Comparison of ENCODE assay signal across 24 cellular contexts in the genomic region with DNA sequence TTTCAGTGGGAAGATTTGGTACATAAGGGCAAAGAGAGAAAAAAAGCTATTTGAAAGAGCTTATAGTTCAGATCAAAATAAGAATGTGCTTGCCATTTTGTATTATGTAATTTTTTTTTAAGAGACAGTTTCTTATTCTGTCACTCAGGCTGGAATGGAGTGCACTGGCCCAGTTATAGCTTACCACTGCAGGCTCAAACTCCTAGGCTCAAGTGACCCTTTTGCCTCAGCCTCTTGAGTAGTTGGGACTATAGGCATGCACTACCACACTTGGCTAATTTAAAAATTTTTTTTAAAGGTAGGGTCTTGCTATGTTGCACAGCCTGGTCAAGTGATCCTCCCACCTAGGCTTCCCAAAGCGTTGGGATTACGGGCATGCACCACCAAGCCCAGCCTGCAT. TPM values are rescaled to one million over a fixed set of nuclear protein-coding genes. Genes with fewer than 3 reads are reported as not detected.
"Had no signal": no experiment of that assay in that cellular context is flagged by ENCODE, and none has a peak within 500 bp of the region (broad histone marks: within the 10 kb centered on the region; RNA-seq: fewer than 3 reads in every experiment).

No MANE protein-coding gene starts in this region.

- H3K4me3 ChIP-seq: breast epithelium, colonic mucosa, dorsolateral prefrontal cortex, hepatocyte, left lung, ovary, right lobe of liver, upper lobe of right lung had no signal

- H3K4me1 ChIP-seq: breast epithelium, colonic mucosa, left lung, right lobe of liver, upper lobe of right lung had no signal

- H3K79me2 ChIP-seq: hepatocyte had no signal

- H3K36me3 ChIP-seq: breast epithelium, colonic mucosa, left lung, neutrophil, ovary, right lobe of liver, upper lobe of right lung had no signal

- H3K27me3 ChIP-seq: breast epithelium, colonic mucosa, dorsolateral prefrontal cortex, hepatocyte, left lung, neutrophil, ovary, right lobe of liver, upper lobe of right lung had no signal

- DNase-seq: activated B cell treated with CpG ODN at 0.5 μM for 24 hours; activated CD4-positive, alpha-beta T cell treated with anti-CD3 and anti-CD28 coated beads for 36 hours; activated CD4-positive, alpha-beta T cell treated with anti-CD3 and anti-CD28 coated beads, Interleukin-2, amount 50 U/mL, for 4 hours; activated CD8-positive, alpha-beta memory T cell treated with anti-CD3 and anti-CD28 coated beads for 24 hours; activated CD8-positive, alpha-beta memory T cell treated with anti-CD3 and anti-CD28 coated beads, Interleukin-2, amount 50 U/mL, for 4 hours; activated T-cell treated with anti-CD3 and anti-CD28 coated beads, Interleukin-2, amount 50 U/mL, for 24 hours; colonic mucosa; dorsolateral prefrontal cortex; kidney glomerular epithelial cell; left lung; ovary; right lobe of liver; stimulated activated CD4-positive, alpha-beta T cell treated with anti-CD3 and anti-CD28 coated beads, Interleukin-2, amount 100 ng/mL, for 48 hours; stimulated activated CD8-positive, alpha-beta memory T cell treated with anti-CD3 and anti-CD28 coated beads, Interleukin-4, amount 100 ng/mL, for 48 hours; stimulated activated naive B cell treated with anti-CD40 and anti-IgM and Interleukin-4, amounts not matched to agents 10 μg/mL and 1 μg/mL and 100 μg/mL, for 72 hours; T-helper 9 cell; upper lobe of right lung had no signal

- ATAC-seq: activated CD4-positive, alpha-beta T cell treated with anti-CD3 and anti-CD28 coated beads for 36 hours; activated T-helper 17 cell treated with anti-CD3 and anti-CD28 coated beads, Interleukin-2, amount 50 U/mL, for 72 hours; natural killer cell treated with Interleukin-12 subunit alpha and Interleukin-12 subunit beta and Interleukin-15 and Interleukin-18, amount 100 ng/mL, for 72 hours; stimulated activated naive B cell treated with anti-CD40 and anti-IgM and Interleukin-4, amounts not matched to agents 10 μg/mL and 1 μg/mL and 100 μg/mL, for 72 hours had no signal

- H2AFZ ChIP-seq: hepatocyte had no signal

- H3K27ac ChIP-seq: breast epithelium, colonic mucosa, dorsolateral prefrontal cortex, left lung, neutrophil, ovary, right lobe of liver, upper lobe of right lung had no signal

- H3K9me3 ChIP-seq: breast epithelium, colonic mucosa, left lung, neutrophil, ovary, right lobe of liver, upper lobe of right lung had no signal

RNA-seq across cellular contexts. Expression of a gene that starts 54.7 kb away (rescaled TPM):
- total RNA-seq: activated B cell treated with CpG ODN at 0.5 μM for 24 hours; activated CD4-positive, alpha-beta T cell treated with anti-CD3 and anti-CD28 coated beads for 36 hours; activated T-helper 17 cell treated with anti-CD3 and anti-CD28 coated beads, Interleukin-2, amount 50 U/mL, for 72 hours; mammary epithelial cell; natural killer cell treated with Interleukin-12 subunit alpha and Interleukin-12 subunit beta and Interleukin-15 and Interleukin-18, amount 100 ng/mL, for 72 hours; T-helper 1 cell treated with Interleukin-12 subunit alpha and Interleukin-12 subunit beta and Interleukin-4 antibody, amounts not matched to agents 30 ng/mL and 1 ng/mL, for 36 hours had no signal
- polyA plus RNA-seq: hepatocyte, mammary epithelial cell had no signal
